ENCODE assay signal across 8 cellular contexts in genomic region chr4:213175-213565, GRCh38.
DNase-seq lines count a peak whose midpoint lies in the region; ATAC-seq, FAIRE-seq and TF ChIP-seq lines count a peak whose summit lies in the region.
"Not testable (repeated sequence)": the region's sequence is repeated elsewhere in the genome, so short reads cannot be mapped to it uniquely, and the experiment has no call there.

No MANE protein-coding gene starts in this region.

- not testable (repeated sequence) for H3K4me1 ChIP-seq in Peyer's patch; lung (ENCODE audit: control insufficient read depth in 2 of 2, insufficient read depth in 2 of 2, low read length in 2 of 2); pancreas; testis
- H3K4me1 ChIP-seq in right atrium auricular region = peaks cover 0 to 11% of the 10 kb centered on the region in 2 donors

- H3K4me3 ChIP-seq in AG10803 (ENCODE audit: low read length) = peak overlapping the region; percentile 66
- H3K4me3 ChIP-seq in Peyer's patch = peak overlapping the region; percentile 14 to 58 (median 34)
- H3K4me3 ChIP-seq in astrocyte of the spinal cord (ENCODE audit: low read depth, low read length) = peak overlapping the region; percentile 67
- peak overlapping the region; percentile 62 for H3K4me3 ChIP-seq in epithelial cell of proximal tubule (ENCODE audit: low read depth, low read length)
- peak overlapping the region; percentile 62 to 80 for H3K4me3 ChIP-seq in right atrium auricular region
- peak overlapping the region; percentile 50 for H3K4me3 ChIP-seq in lung
- H3K4me3 ChIP-seq in pancreas = peak overlapping the region; percentile 48 to 77 (median 54)
- H3K4me3 ChIP-seq in testis = peak overlapping the region; percentile 67 to 73

- H3K27ac ChIP-seq in Peyer's patch = peak overlapping the region in 1 of 4 donors; percentile 70
- H3K27ac ChIP-seq in right atrium auricular region = peak overlapping the region in 1 of 2 donors; percentile 81
- H3K27ac ChIP-seq in lung (ENCODE audit: low read depth in 1 of 2, low read length in 1 of 2) = peak overlapping the region; percentile 85 to 91
- not testable (repeated sequence) for H3K27ac ChIP-seq in pancreas
- peak overlapping the region in 1 of 2 donors; percentile 84 for H3K27ac ChIP-seq in testis

- TF ChIP-seq CTCF in AG10803 (conservative IDR thresholded peaks at IDR 0.05; ENCODE audit: low read length); Peyer's patch (IDR thresholded peaks at IDR 0.05); astrocyte of the spinal cord (IDR thresholded peaks at IDR 0.05; ENCODE audit: low read depth, low read length); epithelial cell of proximal tubule (conservative IDR thresholded peaks at IDR 0.05; ENCODE audit: low read depth, low read length); right atrium auricular region (IDR thresholded peaks at IDR 0.05); lung (IDR thresholded peaks at IDR 0.05; ENCODE audit: control extremely low read depth, extremely low read depth); pancreas (IDR thresholded peaks at IDR 0.05); testis (IDR thresholded peaks at IDR 0.05): not testable (repeated sequence)

- H3K27me3 ChIP-seq in Peyer's patch; right atrium auricular region; lung (ENCODE audit: control insufficient read depth, insufficient read depth); pancreas; testis: not testable (repeated sequence)

- intact Hi-C loops in pancreas (cut with DNase I); testis (cut with DNase I; ENCODE audit: low total_unique reads): not testable (repeated sequence)

- DNase-seq in AG10803 (ENCODE audit: low read depth) (peak; percentile 4), astrocyte of the spinal cord (ENCODE audit: low read depth, low spot score) (peak; percentile 13), pancreas (peak in 2 of 6 donors; percentile 13 to 56)
- DNase-seq in Peyer's patch; epithelial cell of proximal tubule (ENCODE audit: low read depth); right atrium auricular region (ENCODE audit: low spot score); lung (ENCODE audit: low spot score); testis: not testable (repeated sequence)

- FAIRE-seq in pancreas (lab: Jason Lieb, UNC) = not testable (repeated sequence)

- not testable (repeated sequence) for ATAC-seq in lung (ENCODE audit: insufficient read depth, low FRiP score)
- ATAC-seq in pancreas = peak; percentile 11 to 18 (median 18)

- TF ChIP-seq POLR2A in Peyer's patch (IDR thresholded peaks at IDR 0.05); testis (IDR thresholded peaks at IDR 0.05): not testable (repeated sequence)

- peaks cover 0 to 23% (median 0%) of the 10 kb centered on the region in 4 donors for H3K9me3 ChIP-seq in Peyer's patch
- H3K9me3 ChIP-seq in right atrium auricular region, pancreas, testis: not testable (repeated sequence)
- peaks cover 0 to 30% of the 10 kb centered on the region in 2 donors for H3K9me3 ChIP-seq in lung (ENCODE audit: control insufficient read depth in 2 of 2, insufficient read depth in 1 of 2, low read length in 1 of 2)

- in situ Hi-C loops in astrocyte of the spinal cord (cut with HindIII; ENCODE audit: low sequenced_read_pairs) = not testable (repeated sequence)

- H3K36me3 ChIP-seq in Peyer's patch; right atrium auricular region; lung (ENCODE audit: control insufficient read depth in 2 of 2, insufficient read depth in 2 of 2, low read length in 2 of 2); pancreas; testis (ENCODE audit: low read depth, missing control alignments): not testable (repeated sequence)

- WGBS in lung, 2 donors = 19 to 42% methylated on average over 14 of the region's 14 CpGs
- WGBS in pancreas, 2 donors = 14% methylated on average over 14 of the region's 14 CpGs
- 6 to 22% methylated on average over 11 to 14 of the region's 14 CpGs for WGBS in testis, 2 donors
